In genomic region chr1:145891587-145892485, GRCh38 we compare ENCODE assay signal across 9 cellular contexts. TPM values are rescaled to one million over a fixed set of nuclear protein-coding genes. Genes with fewer than 3 reads are reported as not detected.
DNase-seq lines count a peak whose midpoint lies in the region; ATAC-seq, FAIRE-seq and TF ChIP-seq lines count a peak whose summit lies in the region.
"Had no signal": no experiment of that assay in that cellular context is flagged by ENCODE, and none has a peak within 500 bp of the region (broad histone marks: within the 10 kb centered on the region; RNA-seq: fewer than 3 reads in every experiment).

No MANE protein-coding gene starts in this region.

- peak; percentile 94 for ATAC-seq in HepG2
- no peak for ATAC-seq in GM18861 (IDR thresholded peaks at IDR 0.05; ENCODE audit: unreplicated experiment)

- H3K9ac ChIP-seq in HepG2 (ENCODE audit: insufficient read depth, low read depth, low read length): peak overlapping the region; percentile 47

- H3K27ac ChIP-seq in C4-2B: peak overlapping the region; percentile 85
- peak overlapping the region; percentile 67 for H3K27ac ChIP-seq in ectodermal cell (ENCODE audit: insufficient read depth, low read depth, low read length, poor library complexity, severe bottlenecking)
- peak overlapping the region; percentile 63 for H3K27ac ChIP-seq in HepG2 (ENCODE audit: extremely low read length, insufficient read depth, low read length)

- H4K20me1 ChIP-seq in HepG2 (ENCODE audit: insufficient read depth, low read length): no peaks in the 10 kb centered on the region

- DNase-seq in HFFc6: peak; percentile 100
- DNase-seq in NCI-H524 (lab: John Stamatoyannopoulos, UW): peak; percentile 91 to 95
- peak; percentile 40 to 56 for DNase-seq in activated CD4-positive, alpha-beta T cell treated with anti-CD3 and anti-CD28 coated beads, Interleukin-2, amount 50 U/mL, for 4 hours
- peak; percentile 99 for DNase-seq in HepG2 (ENCODE audit: low spot score)
- peak; percentile 68 for DNase-seq in stimulated activated CD4-positive, alpha-beta T cell treated with anti-CD3 and anti-CD28 coated beads, Interleukin-2, amount 100 ng/mL, for 24 hours

- BruUV-seq in HepG2 (replicated peaks; lab: Mats Ljungman, UMichigan): no TSS peak

- H3K27ac Mint-ChIP-seq in HFFc6: peak overlapping the region; percentile 100
- H3K27ac Mint-ChIP-seq: IgD-negative memory B cell had no signal

- no peak for TF ChIP-seq POLR2A in HepG2 (IDR thresholded peaks at IDR 0.05; ENCODE audit: insufficient read depth in 1 of 2, low read depth in 2 of 2, low read length in 2 of 2)

- no peaks in the 10 kb centered on the region for H3K36me3 Mint-ChIP-seq in HFFc6 (ENCODE audit: low read depth)
- H3K36me3 Mint-ChIP-seq: IgD-negative memory B cell had no signal

- peak; percentile 99 for TF ChIP-seq RAD21 in HepG2 (CRISPR knock-in tag; IDR thresholded peaks at IDR 0.05)

- peaks cover 31% of the 10 kb centered on the region for H3K4me1 Mint-ChIP-seq in HFFc6 (ENCODE audit: low read depth)

- peak overlapping the region; percentile 71 for H3K4me2 ChIP-seq in HepG2 (ENCODE audit: low read depth, low read length)

- POLR2A ChIA-PET in HepG2 (lab: Yijun Ruan, JAX): interaction anchor here (0.6 to 2.9 kb wide), 18 partner anchors 11 to 161 kb away, joined by 3 to 29 read pairs (median 4); partner anchors contain the start of genes ANKRD34A, ITGA10, NUDT17 and PEX11B

- H3K79me2 ChIP-seq in HepG2 (ENCODE audit: insufficient read depth, low read length): no peaks in the 10 kb centered on the region

- in situ Hi-C loops in HepG2 (cut with HindIII; ENCODE audit: extremely low pct_ligation_motif_present, low pct_unique_long_range_greater_than_20kb): no loop called here

- WGBS in ectodermal cell, 2 experiments: 6 to 11% methylated on average over 6 of the region's 6 CpGs
- 2% methylated on average over 6 of the region's 6 CpGs for WGBS in HepG2 (ENCODE audit: low lambda C conversion rate)

- TF ChIP-seq EP300 in HepG2 (IDR thresholded peaks at IDR 0.05; ENCODE audit: low read depth in 2 of 2, low read length in 2 of 2) (peak in 1 of 2 experiments; percentile 90; a peak in 2 of 4 replicates), HepG2 (CRISPR knock-in tag; IDR thresholded peaks at IDR 0.05; ENCODE audit: borderline replicate concordance) (peak; percentile 91)

- H3K4me3 ChIP-seq in ectodermal cell (ENCODE audit: insufficient read depth, low read depth, low read length) (peak overlapping the region; percentile 16), HepG2 (replicated peaks in 1 of 3; ENCODE audit: insufficient read depth in 1 of 3, low read depth in 2 of 3, low read length in 3 of 3) (peak overlapping the region in 1 of 3 experiments; percentile 21; a peak in 2 of 6 replicates)

- no peaks in the 10 kb centered on the region for H3K9me3 Mint-ChIP-seq in HFFc6
- H3K9me3 Mint-ChIP-seq: IgD-negative memory B cell had no signal

- peak overlapping the region; percentile 87 for H3K4me3 Mint-ChIP-seq in HFFc6
- H3K4me3 Mint-ChIP-seq: IgD-negative memory B cell had no signal

- intact Hi-C loops in HepG2 (cut with micrococcal nuclease; ENCODE audit: unreplicated experiment): loop anchor here (1.0 to 5.0 kb wide), 6 partner anchors 18 to 121 kb away; partner anchors contain the start of genes ITGA10, LIX1L, PIAS3 and RBM8A

- no peaks in the 10 kb centered on the region for H3K27me3 Mint-ChIP-seq in HFFc6 (ENCODE audit: insufficient read depth)
- H3K27me3 Mint-ChIP-seq: IgD-negative memory B cell had no signal

- H3K27me3 ChIP-seq in ectodermal cell (ENCODE audit: control insufficient read depth, insufficient read depth, low read length, poor library complexity, severe bottlenecking) (peaks cover 1% of the 10 kb centered on the region), HepG2 (ENCODE audit: control insufficient read depth in 1 of 2, insufficient read depth in 2 of 2, low read length in 2 of 2) (no peaks in the 10 kb centered on the region)

- FAIRE-seq in HepG2 (lab: Jason Lieb, UNC): peak; percentile 93

- peak overlapping the region; percentile 57 for H2AFZ ChIP-seq in HepG2 (ENCODE audit: low read length)

- CTCF ChIA-PET in HepG2 (lab: Yijun Ruan, JAX; ENCODE audit: low intra/inter-chr PET ratio, low total read pairs): interaction anchor here (0.9 to 3.3 kb wide), 8 partner anchors 9 to 121 kb away, joined by 3 to 93 read pairs (median 7); partner anchors contain the start of genes ITGA10, RBM8A and TXNIP

- peaks cover 8% of the 10 kb centered on the region for H3K4me1 ChIP-seq in ectodermal cell (ENCODE audit: control insufficient read depth, insufficient read depth, low read length)
- H3K4me1 ChIP-seq in HepG2 (ENCODE audit: insufficient read depth, low read length): peaks cover 81% of the 10 kb centered on the region

- TF ChIP-seq CTCF in C4-2B (conservative IDR thresholded peaks at IDR 0.05): peak; percentile 99
- peak; percentile 97 for TF ChIP-seq CTCF in HFFc6 (IDR thresholded peaks at IDR 0.05)
- peak; percentile 98 for TF ChIP-seq CTCF in HepG2 (CRISPR knock-in tag; IDR thresholded peaks at IDR 0.05)

- H3K36me3 ChIP-seq in ectodermal cell (ENCODE audit: control insufficient read depth, insufficient read depth, low read length) (no peaks in the 10 kb centered on the region), HepG2 (replicated peaks in 1 of 2; ENCODE audit: control insufficient read depth in 1 of 2, insufficient read depth in 2 of 2, low read length in 2 of 2) (no peaks in the 10 kb centered on the region)

- H3K9me3 ChIP-seq in ectodermal cell (ENCODE audit: control insufficient read depth, low read length) (no peaks in the 10 kb centered on the region), HepG2 (ENCODE audit: low read length) (no peaks in the 10 kb centered on the region)

RNA-seq across cellular contexts. Expression of gene ANKRD35, which starts 6.2 kb away (rescaled TPM):
- 1 to 10 TPM in 4 of 6 experiments, under 1 TPM in 2; 0.75 to 2.0 (median 1.1) TPM for total RNA-seq in HFFc6 (2021; fragmentation: NEBNext Ultra II Directional; extraction: Animal tissue kit (Norgen Biotek cat#: 25700))
- 3.4 TPM for polyA plus RNA-seq in ectodermal cell (2013, experiment 1 of 4)
- 2.5 TPM for polyA plus RNA-seq in ectodermal cell (2013, experiment 2 of 4)
- polyA plus RNA-seq in ectodermal cell (2013, experiment 3 of 4): 1.9 TPM
- 1.8 TPM for polyA plus RNA-seq in ectodermal cell (2013, experiment 4 of 4)
- total RNA-seq in HepG2 (2016; rRNA removed; fragmentation: Illumina TruSeq; extraction: Trizol): 0.02 TPM in 1 of 2 replicates, not detected in the other
- not detected in 2 replicates for total RNA-seq in HepG2 (2016; cell fraction: cytosol; rRNA removed; fragmentation: Illumina TruSeq; extraction: Trizol; ENCODE audit: low read depth)
- total RNA-seq in HepG2 (2016; cell fraction: insoluble cytoplasmic fraction; rRNA removed; fragmentation: Illumina TruSeq; extraction: Trizol): not detected in 2 replicates
- not detected in 2 replicates for total RNA-seq in HepG2 (2016; cell fraction: membrane; rRNA removed; fragmentation: Illumina TruSeq; extraction: Trizol)
- total RNA-seq in HepG2 (2016; cell fraction: nucleus; rRNA removed; fragmentation: Illumina TruSeq; extraction: Trizol): not detected in 2 replicates
- polyA plus RNA-seq in HepG2 (2011; rRNA removed): not detected in 2 replicates
- polyA plus RNA-seq in HepG2 (2011; cell fraction: cytosol; rRNA removed): 0.01 TPM in 2 replicates
- polyA plus RNA-seq in HepG2 (2011; cell fraction: nucleus; rRNA removed): not detected in 2 replicates
- polyA plus RNA-seq in HepG2 (2012): not detected in 2 replicates
- not detected in 2 replicates for polyA plus RNA-seq in HepG2 (2016; cell fraction: cytosol; fragmentation: Illumina TruSeq; extraction: Trizol; ENCODE audit: low read depth)
- not detected in 2 replicates for polyA plus RNA-seq in HepG2 (2016; cell fraction: insoluble cytoplasmic fraction; fragmentation: Illumina TruSeq; extraction: Trizol; ENCODE audit: low read depth)
- polyA plus RNA-seq in HepG2 (2016; cell fraction: membrane; fragmentation: Illumina TruSeq; extraction: Trizol; ENCODE audit: low read depth): not detected in 2 replicates
- not detected in 2 replicates for polyA plus RNA-seq in HepG2 (2016; cell fraction: nucleus; fragmentation: Illumina TruSeq; extraction: Trizol; ENCODE audit: insufficient read depth, low read depth)
- polyA minus RNA-seq in HepG2 (2011; rRNA and poly(A)+ RNA removed; ENCODE audit: low replicate concordance): 0.10 TPM in 1 of 2 replicates, not detected in the other
- polyA minus RNA-seq in HepG2 (2011; cell fraction: cytosol; rRNA and poly(A)+ RNA removed): not detected in 2 replicates
- polyA minus RNA-seq in HepG2 (2011; cell fraction: nucleus; rRNA and poly(A)+ RNA removed): 0.13 TPM in 1 of 2 replicates, not detected in the other
- polyA plus RNA-seq: IgD-negative memory B cell had no signal

RNA-seq across cellular contexts. Expression of gene ITGA10, which starts 18.0 kb away (rescaled TPM):
- 1 to 10 TPM in 4 of 6 experiments, under 1 TPM in 2; 0.78 to 1.3 (median 1.0) TPM for total RNA-seq in HFFc6 (2021; fragmentation: NEBNext Ultra II Directional; extraction: Animal tissue kit (Norgen Biotek cat#: 25700))
- polyA plus RNA-seq in ectodermal cell (2013, experiment 1 of 4): 0.11 TPM
- polyA plus RNA-seq in ectodermal cell (2013, experiment 2 of 4): 0.32 TPM
- 0.11 TPM for polyA plus RNA-seq in ectodermal cell (2013, experiment 3 of 4)
- polyA plus RNA-seq in ectodermal cell (2013, experiment 4 of 4): 0.24 TPM
- 0.53 and 0.89 TPM in 2 replicates for total RNA-seq in HepG2 (2016; rRNA removed; fragmentation: Illumina TruSeq; extraction: Trizol)
- 0.09 and 0.20 TPM in 2 replicates for total RNA-seq in HepG2 (2016; cell fraction: cytosol; rRNA removed; fragmentation: Illumina TruSeq; extraction: Trizol; ENCODE audit: low read depth)
- 0.54 and 0.95 TPM in 2 replicates for total RNA-seq in HepG2 (2016; cell fraction: insoluble cytoplasmic fraction; rRNA removed; fragmentation: Illumina TruSeq; extraction: Trizol)
- 0.31 and 0.46 TPM in 2 replicates for total RNA-seq in HepG2 (2016; cell fraction: membrane; rRNA removed; fragmentation: Illumina TruSeq; extraction: Trizol)
- 1.3 and 1.4 TPM in 2 replicates for total RNA-seq in HepG2 (2016; cell fraction: nucleus; rRNA removed; fragmentation: Illumina TruSeq; extraction: Trizol)
- 1.6 and 1.8 TPM in 2 replicates for polyA plus RNA-seq in HepG2 (2011; rRNA removed)
- 0.79 and 0.83 TPM in 2 replicates for polyA plus RNA-seq in HepG2 (2011; cell fraction: cytosol; rRNA removed)
- 5.0 and 7.8 TPM in 2 replicates for polyA plus RNA-seq in HepG2 (2011; cell fraction: nucleus; rRNA removed)
- polyA plus RNA-seq in HepG2 (2012): 0.55 and 0.64 TPM in 2 replicates
- 0.08 and 0.12 TPM in 2 replicates for polyA plus RNA-seq in HepG2 (2016; cell fraction: cytosol; fragmentation: Illumina TruSeq; extraction: Trizol; ENCODE audit: low read depth)
- 0.30 and 0.47 TPM in 2 replicates for polyA plus RNA-seq in HepG2 (2016; cell fraction: insoluble cytoplasmic fraction; fragmentation: Illumina TruSeq; extraction: Trizol; ENCODE audit: low read depth)
- polyA plus RNA-seq in HepG2 (2016; cell fraction: membrane; fragmentation: Illumina TruSeq; extraction: Trizol; ENCODE audit: low read depth): 0.21 and 0.23 TPM in 2 replicates
- polyA plus RNA-seq in HepG2 (2016; cell fraction: nucleus; fragmentation: Illumina TruSeq; extraction: Trizol; ENCODE audit: insufficient read depth, low read depth): 3.6 and 4.6 TPM in 2 replicates
- 0.35 and 1.5 TPM in 2 replicates for polyA minus RNA-seq in HepG2 (2011; rRNA and poly(A)+ RNA removed; ENCODE audit: low replicate concordance)
- 0.69 and 0.70 TPM in 2 replicates for polyA minus RNA-seq in HepG2 (2011; cell fraction: cytosol; rRNA and poly(A)+ RNA removed)
- 1.8 and 2.6 TPM in 2 replicates for polyA minus RNA-seq in HepG2 (2011; cell fraction: nucleus; rRNA and poly(A)+ RNA removed)
- polyA plus RNA-seq: IgD-negative memory B cell had no signal

RNA-seq across cellular contexts. Expression of gene PEX11B, which starts 26.7 kb away (rescaled TPM):
- 10 to 100 TPM; 30.3 to 41.1 (median 35.6) TPM for total RNA-seq in HFFc6 (2021; fragmentation: NEBNext Ultra II Directional; extraction: Animal tissue kit (Norgen Biotek cat#: 25700))
- 16.3 TPM for polyA plus RNA-seq in ectodermal cell (2013, experiment 1 of 4)
- 18.6 TPM for polyA plus RNA-seq in ectodermal cell (2013, experiment 2 of 4)
- polyA plus RNA-seq in ectodermal cell (2013, experiment 3 of 4): 19.3 TPM
- 17.9 TPM for polyA plus RNA-seq in ectodermal cell (2013, experiment 4 of 4)
- 21.6 and 26.2 TPM in 2 replicates for total RNA-seq in HepG2 (2016; rRNA removed; fragmentation: Illumina TruSeq; extraction: Trizol)
- total RNA-seq in HepG2 (2016; cell fraction: cytosol; rRNA removed; fragmentation: Illumina TruSeq; extraction: Trizol; ENCODE audit: low read depth): 6.1 and 8.7 TPM in 2 replicates
- 21.5 and 30.1 TPM in 2 replicates for total RNA-seq in HepG2 (2016; cell fraction: insoluble cytoplasmic fraction; rRNA removed; fragmentation: Illumina TruSeq; extraction: Trizol)
- 12.7 and 13.4 TPM in 2 replicates for total RNA-seq in HepG2 (2016; cell fraction: membrane; rRNA removed; fragmentation: Illumina TruSeq; extraction: Trizol)
- 9.3 and 11.7 TPM in 2 replicates for total RNA-seq in HepG2 (2016; cell fraction: nucleus; rRNA removed; fragmentation: Illumina TruSeq; extraction: Trizol)
- 38.8 and 48.4 TPM in 2 replicates for polyA plus RNA-seq in HepG2 (2011; rRNA removed)
- polyA plus RNA-seq in HepG2 (2011; cell fraction: cytosol; rRNA removed): 24.9 and 30.2 TPM in 2 replicates
- polyA plus RNA-seq in HepG2 (2011; cell fraction: nucleus; rRNA removed): 11.0 and 14.0 TPM in 2 replicates
- polyA plus RNA-seq in HepG2 (2012): 14.3 and 21.4 TPM in 2 replicates
- 4.2 and 4.4 TPM in 2 replicates for polyA plus RNA-seq in HepG2 (2016; cell fraction: cytosol; fragmentation: Illumina TruSeq; extraction: Trizol; ENCODE audit: low read depth)
- polyA plus RNA-seq in HepG2 (2016; cell fraction: insoluble cytoplasmic fraction; fragmentation: Illumina TruSeq; extraction: Trizol; ENCODE audit: low read depth): 34.6 and 35.2 TPM in 2 replicates
- polyA plus RNA-seq in HepG2 (2016; cell fraction: membrane; fragmentation: Illumina TruSeq; extraction: Trizol; ENCODE audit: low read depth): 8.1 and 9.5 TPM in 2 replicates
- 17.7 and 21.1 TPM in 2 replicates for polyA plus RNA-seq in HepG2 (2016; cell fraction: nucleus; fragmentation: Illumina TruSeq; extraction: Trizol; ENCODE audit: insufficient read depth, low read depth)
- 29.8 and 36.3 TPM in 2 replicates for polyA minus RNA-seq in HepG2 (2011; rRNA and poly(A)+ RNA removed; ENCODE audit: low replicate concordance)
- 9.1 and 13.4 TPM in 2 replicates for polyA minus RNA-seq in HepG2 (2011; cell fraction: cytosol; rRNA and poly(A)+ RNA removed)
- 6.4 and 7.0 TPM in 2 replicates for polyA minus RNA-seq in HepG2 (2011; cell fraction: nucleus; rRNA and poly(A)+ RNA removed)

RNA-seq across cellular contexts. Expression of gene PIAS3, which starts 33.0 kb away (rescaled TPM):
- 10 to 100 TPM; 45.2 to 53.8 (median 51.6) TPM for total RNA-seq in HFFc6 (2021; fragmentation: NEBNext Ultra II Directional; extraction: Animal tissue kit (Norgen Biotek cat#: 25700))
- polyA plus RNA-seq in ectodermal cell (2013, experiment 1 of 4): 66.7 TPM
- polyA plus RNA-seq in ectodermal cell (2013, experiment 2 of 4): 65.8 TPM
- polyA plus RNA-seq in ectodermal cell (2013, experiment 3 of 4): 57.5 TPM
- polyA plus RNA-seq in ectodermal cell (2013, experiment 4 of 4): 64.4 TPM
- 3.7 and 4.6 TPM in 2 replicates for total RNA-seq in HepG2 (2016; rRNA removed; fragmentation: Illumina TruSeq; extraction: Trizol)
- total RNA-seq in HepG2 (2016; cell fraction: cytosol; rRNA removed; fragmentation: Illumina TruSeq; extraction: Trizol; ENCODE audit: low read depth): 0.91 and 1.5 TPM in 2 replicates
- total RNA-seq in HepG2 (2016; cell fraction: insoluble cytoplasmic fraction; rRNA removed; fragmentation: Illumina TruSeq; extraction: Trizol): 4.0 and 4.2 TPM in 2 replicates
- 2.8 and 3.2 TPM in 2 replicates for total RNA-seq in HepG2 (2016; cell fraction: membrane; rRNA removed; fragmentation: Illumina TruSeq; extraction: Trizol)
- total RNA-seq in HepG2 (2016; cell fraction: nucleus; rRNA removed; fragmentation: Illumina TruSeq; extraction: Trizol): 4.7 TPM in 2 replicates
- polyA plus RNA-seq in HepG2 (2011; rRNA removed): 8.0 and 9.7 TPM in 2 replicates
- polyA plus RNA-seq in HepG2 (2011; cell fraction: cytosol; rRNA removed): 5.0 and 5.5 TPM in 2 replicates
- 26.5 and 26.8 TPM in 2 replicates for polyA plus RNA-seq in HepG2 (2011; cell fraction: nucleus; rRNA removed)
- polyA plus RNA-seq in HepG2 (2012): 5.8 and 6.8 TPM in 2 replicates
- 1.2 and 1.3 TPM in 2 replicates for polyA plus RNA-seq in HepG2 (2016; cell fraction: cytosol; fragmentation: Illumina TruSeq; extraction: Trizol; ENCODE audit: low read depth)
- polyA plus RNA-seq in HepG2 (2016; cell fraction: insoluble cytoplasmic fraction; fragmentation: Illumina TruSeq; extraction: Trizol; ENCODE audit: low read depth): 6.6 and 7.8 TPM in 2 replicates
- polyA plus RNA-seq in HepG2 (2016; cell fraction: membrane; fragmentation: Illumina TruSeq; extraction: Trizol; ENCODE audit: low read depth): 4.0 and 4.3 TPM in 2 replicates
- 15.4 and 16.3 TPM in 2 replicates for polyA plus RNA-seq in HepG2 (2016; cell fraction: nucleus; fragmentation: Illumina TruSeq; extraction: Trizol; ENCODE audit: insufficient read depth, low read depth)
- polyA minus RNA-seq in HepG2 (2011; rRNA and poly(A)+ RNA removed; ENCODE audit: low replicate concordance): 8.5 and 12.9 TPM in 2 replicates
- polyA minus RNA-seq in HepG2 (2011; cell fraction: cytosol; rRNA and poly(A)+ RNA removed): 3.7 and 4.6 TPM in 2 replicates
- 9.3 and 10.7 TPM in 2 replicates for polyA minus RNA-seq in HepG2 (2011; cell fraction: nucleus; rRNA and poly(A)+ RNA removed)

RNA-seq across cellular contexts. Expression of gene RBM8A, which starts 35.4 kb away (rescaled TPM):
- 100 to 1,000 TPM; 135 to 166 (median 157) TPM for total RNA-seq in HFFc6 (2021; fragmentation: NEBNext Ultra II Directional; extraction: Animal tissue kit (Norgen Biotek cat#: 25700))
- 260 TPM for polyA plus RNA-seq in ectodermal cell (2013, experiment 1 of 4)
- 269 TPM for polyA plus RNA-seq in ectodermal cell (2013, experiment 2 of 4)
- 163 TPM for polyA plus RNA-seq in ectodermal cell (2013, experiment 3 of 4)
- polyA plus RNA-seq in ectodermal cell (2013, experiment 4 of 4): 185 TPM
- total RNA-seq in HepG2 (2016; rRNA removed; fragmentation: Illumina TruSeq; extraction: Trizol): 162 and 224 TPM in 2 replicates
- total RNA-seq in HepG2 (2016; cell fraction: cytosol; rRNA removed; fragmentation: Illumina TruSeq; extraction: Trizol; ENCODE audit: low read depth): 15.8 and 21.1 TPM in 2 replicates
- 164 and 238 TPM in 2 replicates for total RNA-seq in HepG2 (2016; cell fraction: insoluble cytoplasmic fraction; rRNA removed; fragmentation: Illumina TruSeq; extraction: Trizol)
- total RNA-seq in HepG2 (2016; cell fraction: membrane; rRNA removed; fragmentation: Illumina TruSeq; extraction: Trizol): 32.6 and 36.1 TPM in 2 replicates
- 58.0 and 59.0 TPM in 2 replicates for total RNA-seq in HepG2 (2016; cell fraction: nucleus; rRNA removed; fragmentation: Illumina TruSeq; extraction: Trizol)
- 75.2 and 106 TPM in 2 replicates for polyA plus RNA-seq in HepG2 (2011; rRNA removed)
- polyA plus RNA-seq in HepG2 (2011; cell fraction: cytosol; rRNA removed): 81.5 and 102 TPM in 2 replicates
- polyA plus RNA-seq in HepG2 (2011; cell fraction: nucleus; rRNA removed): 25.3 and 38.5 TPM in 2 replicates
- polyA plus RNA-seq in HepG2 (2012): 87.0 and 96.0 TPM in 2 replicates
- 14.2 and 15.2 TPM in 2 replicates for polyA plus RNA-seq in HepG2 (2016; cell fraction: cytosol; fragmentation: Illumina TruSeq; extraction: Trizol; ENCODE audit: low read depth)
- polyA plus RNA-seq in HepG2 (2016; cell fraction: insoluble cytoplasmic fraction; fragmentation: Illumina TruSeq; extraction: Trizol; ENCODE audit: low read depth): 218 and 247 TPM in 2 replicates
- polyA plus RNA-seq in HepG2 (2016; cell fraction: membrane; fragmentation: Illumina TruSeq; extraction: Trizol; ENCODE audit: low read depth): 28.1 and 28.8 TPM in 2 replicates
- 89.2 and 112 TPM in 2 replicates for polyA plus RNA-seq in HepG2 (2016; cell fraction: nucleus; fragmentation: Illumina TruSeq; extraction: Trizol; ENCODE audit: insufficient read depth, low read depth)
- polyA minus RNA-seq in HepG2 (2011; rRNA and poly(A)+ RNA removed; ENCODE audit: low replicate concordance): 14.9 and 35.6 TPM in 2 replicates
- polyA minus RNA-seq in HepG2 (2011; cell fraction: cytosol; rRNA and poly(A)+ RNA removed): 26.3 and 33.8 TPM in 2 replicates
- 20.2 and 28.7 TPM in 2 replicates for polyA minus RNA-seq in HepG2 (2011; cell fraction: nucleus; rRNA and poly(A)+ RNA removed)

Comparison
In these comparisons a context has a peak if more than half of its experiments do, and no peak if none do; other contexts are left out.
1. DNase-seq: peak in every context shown above with its lines; median percentile 100 in HFFc6; 99 in HepG2; 93 in NCI-H524; 68 in stimulated activated CD4-positive, alpha-beta T cell treated with anti-CD3 and anti-CD28 coated beads, Interleukin-2, amount 100 ng/mL, for 24 hours; 48 in activated CD4-positive, alpha-beta T cell treated with anti-CD3 and anti-CD28 coated beads, Interleukin-2, amount 50 U/mL, for 4 hours.